16 cellular contexts compared by ENCODE assay signal in genomic region chr19:38839816-38840582, GRCh38. TPM values are rescaled to one million over a fixed set of nuclear protein-coding genes. Genes with fewer than 3 reads are reported as not detected.
DNase-seq lines count a peak whose midpoint lies in the region; ATAC-seq, FAIRE-seq and TF ChIP-seq lines count a peak whose summit lies in the region.
"Had no signal": no experiment of that assay in that cellular context is flagged by ENCODE, and none has a peak within 500 bp of the region (broad histone marks: within the 10 kb centered on the region; RNA-seq: fewer than 3 reads in every experiment).

No MANE protein-coding gene starts in this region.

- 96% methylated on average over 24 of the region's 28 CpGs for WGBS in HepG2 (ENCODE audit: low lambda C conversion rate)

- peak; percentile 50 for DNase-seq in stimulated activated CD4-positive, alpha-beta T cell treated with anti-CD3 and anti-CD28 coated beads, Interleukin-15, amount 100 ng/mL, for 24 hours
- DNase-seq in stimulated activated CD4-positive, alpha-beta T cell treated with anti-CD3 and anti-CD28 coated beads, Interleukin-2, amount 100 ng/mL, for 48 hours: no peak
- DNase-seq in activated CD8-positive, alpha-beta T cell treated with anti-CD3 and anti-CD28 coated beads, Interleukin-2, amount 10 ng/mL, durations not matched to agents 7 days and 5 days: no peak
- no peak for DNase-seq in HepG2 (ENCODE audit: low spot score)
- no peak for DNase-seq in T-helper 9 cell
- no peak for DNase-seq in NOMO-1 (lab: John Stamatoyannopoulos, UW; ENCODE audit: unreplicated experiment in 2 of 2)
- DNase-seq in iPS-NIHi11 (ENCODE audit: low spot score): no peak
- DNase-seq: C1 segment of cervical spinal cord, heart right ventricle, NCI-H1417, NCI-H748 treated with DMSO at 0.1 percent for 48 hours had no signal

- H3K4me1 Mint-ChIP-seq in activated CD8-positive, alpha-beta T cell treated with anti-CD3 and anti-CD28 coated beads, Interleukin-2, amount 10 ng/mL, durations not matched to agents 7 days and 5 days (ENCODE audit: low read depth): peaks cover 63% of the 10 kb centered on the region

- no peak for TF ChIP-seq POLR2A in HepG2 (IDR thresholded peaks at IDR 0.05; ENCODE audit: insufficient read depth in 1 of 2, low read depth in 2 of 2, low read length in 2 of 2)

- TF ChIP-seq RAD21 in HepG2 (CRISPR knock-in tag; IDR thresholded peaks at IDR 0.05): no peak

- peaks cover 35% of the 10 kb centered on the region for H4K20me1 ChIP-seq in HepG2 (ENCODE audit: insufficient read depth, low read length)

- FAIRE-seq in HepG2 (lab: Jason Lieb, UNC): no peak

- ATAC-seq in activated CD8-positive, alpha-beta T cell treated with anti-CD3 and anti-CD28 coated beads, Interleukin-2, amount 10 ng/mL, durations not matched to agents 7 days and 5 days: no peak
- no peak for ATAC-seq in HepG2
- ATAC-seq: sciatic nerve had no signal

- intact Hi-C loops in HepG2 (cut with micrococcal nuclease; ENCODE audit: unreplicated experiment): loop anchor here (10.0 kb wide), 1 partner anchor 185 kb away; no protein-coding TSS in a partner anchor

- no peak overlapping the region for H3K4me2 ChIP-seq in HepG2 (ENCODE audit: low read depth, low read length)

- peak overlapping the region; percentile 60 for H3K27ac ChIP-seq in HepG2 (ENCODE audit: extremely low read length, insufficient read depth, low read length)
- H3K27ac ChIP-seq in subcutaneous abdominal adipose tissue (ENCODE audit: low read depth, low read length): peak overlapping the region; percentile 23

- no peak overlapping the region for H3K4me3 ChIP-seq in HepG2 (replicated peaks in 1 of 3; ENCODE audit: insufficient read depth in 1 of 3, low read depth in 2 of 3, low read length in 3 of 3)
- H3K4me3 ChIP-seq in subcutaneous abdominal adipose tissue (ENCODE audit: low read depth in 1 of 5, low read length in 5 of 5): no peak overlapping the region
- H3K4me3 ChIP-seq: coronary artery, heart right ventricle had no signal

- no peaks in the 10 kb centered on the region for H3K9me3 Mint-ChIP-seq in activated CD8-positive, alpha-beta T cell treated with anti-CD3 and anti-CD28 coated beads, Interleukin-2, amount 10 ng/mL, durations not matched to agents 7 days and 5 days (ENCODE audit: insufficient read depth)

- CTCF ChIA-PET in activated CD8-positive, alpha-beta T cell treated with anti-CD3 and anti-CD28 coated beads, Interleukin-2, amount 10 ng/mL, durations not matched to agents 7 days and 5 days (lab: Charles Lee): interaction anchor here (1.4 kb wide), 1 partner anchor 9 kb away, joined by 5 read pairs; the partner anchor contains the start of gene ECH1
- CTCF ChIA-PET in HepG2 (lab: Yijun Ruan, JAX; ENCODE audit: low intra/inter-chr PET ratio, low total read pairs): no interaction called here

- H3K4me3 Mint-ChIP-seq in activated CD8-positive, alpha-beta T cell treated with anti-CD3 and anti-CD28 coated beads, Interleukin-2, amount 10 ng/mL, durations not matched to agents 7 days and 5 days: no peak overlapping the region

- in situ Hi-C loops in HepG2 (cut with HindIII; ENCODE audit: extremely low pct_ligation_motif_present, low pct_unique_long_range_greater_than_20kb): no loop called here

- no TSS peak for BruUV-seq in HepG2 (replicated peaks; lab: Mats Ljungman, UMichigan)

- H3K36me3 ChIP-seq in HepG2 (replicated peaks in 1 of 2; ENCODE audit: control insufficient read depth in 1 of 2, insufficient read depth in 2 of 2, low read length in 2 of 2) (peaks cover 46 to 93% of the 10 kb centered on the region in 2 experiments), subcutaneous abdominal adipose tissue (ENCODE audit: control insufficient read depth in 5 of 5, insufficient read depth in 5 of 5, low read length in 5 of 5) (peaks cover 8 to 98% (median 94%) of the 10 kb centered on the region in 5 donors)

- peaks cover 81% of the 10 kb centered on the region for H3K4me1 ChIP-seq in HepG2 (ENCODE audit: insufficient read depth, low read length)
- H3K4me1 ChIP-seq in subcutaneous abdominal adipose tissue (ENCODE audit: control insufficient read depth in 5 of 5, insufficient read depth in 5 of 5, low read length in 5 of 5): peaks cover 0 to 14% (median 7%) of the 10 kb centered on the region in 5 donors

- POLR2A ChIA-PET in activated CD8-positive, alpha-beta T cell treated with anti-CD3 and anti-CD28 coated beads, Interleukin-2, amount 10 ng/mL, durations not matched to agents 7 days and 5 days (lab: Charles Lee): interaction anchor here (3.1 kb wide), 1 partner anchor 9 kb away, joined by 14 read pairs; the partner anchor contains the start of gene HNRNPL
- POLR2A ChIA-PET in HepG2 (lab: Yijun Ruan, JAX): interaction anchor here (1.1 to 4.4 kb wide), 4 partner anchors 9 to 106 kb away, joined by 3 to 42 read pairs (median 13); partner anchors contain the start of genes ECH1 and HNRNPL

- H3K27me3 ChIP-seq in HepG2 (ENCODE audit: control insufficient read depth in 1 of 2, insufficient read depth in 2 of 2, low read length in 2 of 2) (no peaks in the 10 kb centered on the region), subcutaneous abdominal adipose tissue (ENCODE audit: control insufficient read depth in 5 of 5, insufficient read depth in 4 of 5, low read length in 5 of 5) (no peaks in the 10 kb centered on the region)
- H3K27me3 ChIP-seq: heart right ventricle had no signal

- TF ChIP-seq CTCF in HepG2 (CRISPR knock-in tag; IDR thresholded peaks at IDR 0.05): no peak

- H3K79me2 ChIP-seq in HepG2 (ENCODE audit: insufficient read depth, low read length): peaks cover 29% of the 10 kb centered on the region

- H2AFZ ChIP-seq in HepG2 (ENCODE audit: low read length): no peak overlapping the region

- TF ChIP-seq EP300 in HepG2 (IDR thresholded peaks at IDR 0.05; ENCODE audit: low read depth in 2 of 2, low read length in 2 of 2): no peak
- TF ChIP-seq EP300 in HepG2 (CRISPR knock-in tag; IDR thresholded peaks at IDR 0.05; ENCODE audit: borderline replicate concordance): no peak

- peaks cover 91% of the 10 kb centered on the region for H3K36me3 Mint-ChIP-seq in activated CD8-positive, alpha-beta T cell treated with anti-CD3 and anti-CD28 coated beads, Interleukin-2, amount 10 ng/mL, durations not matched to agents 7 days and 5 days (ENCODE audit: low read depth)

- H3K9me3 ChIP-seq in HepG2 (ENCODE audit: low read length) (no peaks in the 10 kb centered on the region), subcutaneous abdominal adipose tissue (ENCODE audit: control insufficient read depth in 5 of 5, low read length in 5 of 5) (no peaks in the 10 kb centered on the region)
- H3K9me3 ChIP-seq: heart right ventricle had no signal

- no peaks in the 10 kb centered on the region for H3K27me3 Mint-ChIP-seq in activated CD8-positive, alpha-beta T cell treated with anti-CD3 and anti-CD28 coated beads, Interleukin-2, amount 10 ng/mL, durations not matched to agents 7 days and 5 days (ENCODE audit: low read depth)

- peak overlapping the region; percentile 25 for H3K27ac Mint-ChIP-seq in activated CD8-positive, alpha-beta T cell treated with anti-CD3 and anti-CD28 coated beads, Interleukin-2, amount 10 ng/mL, durations not matched to agents 7 days and 5 days

- H3K9ac ChIP-seq in HepG2 (ENCODE audit: insufficient read depth, low read depth, low read length) (no peak overlapping the region), subcutaneous abdominal adipose tissue (ENCODE audit: low read length in 5 of 5) (no peak overlapping the region)

RNA-seq across cellular contexts. Expression of gene ECH1, which starts 8.4 kb away (rescaled TPM):
- total RNA-seq in activated CD8-positive, alpha-beta T cell treated with anti-CD3 and anti-CD28 coated beads, Interleukin-2, amount 10 ng/mL, durations not matched to agents 7 days and 5 days: 100 to 1,000 TPM; 170 to 175 TPM
- total RNA-seq in HepG2 (2016; rRNA removed; fragmentation: Illumina TruSeq; extraction: Trizol): 45.4 and 54.8 TPM in 2 replicates
- total RNA-seq in HepG2 (2016; cell fraction: cytosol; rRNA removed; fragmentation: Illumina TruSeq; extraction: Trizol; ENCODE audit: low read depth): 17.9 and 23.1 TPM in 2 replicates
- 41.2 and 57.4 TPM in 2 replicates for total RNA-seq in HepG2 (2016; cell fraction: insoluble cytoplasmic fraction; rRNA removed; fragmentation: Illumina TruSeq; extraction: Trizol)
- total RNA-seq in HepG2 (2016; cell fraction: membrane; rRNA removed; fragmentation: Illumina TruSeq; extraction: Trizol): 15.1 and 19.6 TPM in 2 replicates
- 31.4 and 37.2 TPM in 2 replicates for total RNA-seq in HepG2 (2016; cell fraction: nucleus; rRNA removed; fragmentation: Illumina TruSeq; extraction: Trizol)
- polyA plus RNA-seq in HepG2 (2011; rRNA removed): 198 and 277 TPM in 2 replicates
- 180 and 200 TPM in 2 replicates for polyA plus RNA-seq in HepG2 (2011; cell fraction: cytosol; rRNA removed)
- 123 and 139 TPM in 2 replicates for polyA plus RNA-seq in HepG2 (2011; cell fraction: nucleus; rRNA removed)
- 231 and 273 TPM in 2 replicates for polyA plus RNA-seq in HepG2 (2012)
- 49.8 and 49.9 TPM in 2 replicates for polyA plus RNA-seq in HepG2 (2016; cell fraction: cytosol; fragmentation: Illumina TruSeq; extraction: Trizol; ENCODE audit: low read depth)
- 244 and 262 TPM in 2 replicates for polyA plus RNA-seq in HepG2 (2016; cell fraction: insoluble cytoplasmic fraction; fragmentation: Illumina TruSeq; extraction: Trizol; ENCODE audit: low read depth)
- polyA plus RNA-seq in HepG2 (2016; cell fraction: membrane; fragmentation: Illumina TruSeq; extraction: Trizol; ENCODE audit: low read depth): 43.5 and 46.5 TPM in 2 replicates
- polyA plus RNA-seq in HepG2 (2016; cell fraction: nucleus; fragmentation: Illumina TruSeq; extraction: Trizol; ENCODE audit: insufficient read depth, low read depth): 142 and 151 TPM in 2 replicates
- polyA minus RNA-seq in HepG2 (2011; rRNA and poly(A)+ RNA removed; ENCODE audit: low replicate concordance): 119 and 143 TPM in 2 replicates
- 74.8 and 77.1 TPM in 2 replicates for polyA minus RNA-seq in HepG2 (2011; cell fraction: cytosol; rRNA and poly(A)+ RNA removed)
- polyA minus RNA-seq in HepG2 (2011; cell fraction: nucleus; rRNA and poly(A)+ RNA removed): 30.3 and 39.7 TPM in 2 replicates

RNA-seq across cellular contexts. Expression of gene HNRNPL, which starts 9.8 kb away (rescaled TPM):
- total RNA-seq in activated CD8-positive, alpha-beta T cell treated with anti-CD3 and anti-CD28 coated beads, Interleukin-2, amount 10 ng/mL, durations not matched to agents 7 days and 5 days: 100 to 1,000 TPM; 509 to 553 TPM
- 270 and 278 TPM in 2 replicates for total RNA-seq in HepG2 (2016; rRNA removed; fragmentation: Illumina TruSeq; extraction: Trizol)
- total RNA-seq in HepG2 (2016; cell fraction: cytosol; rRNA removed; fragmentation: Illumina TruSeq; extraction: Trizol; ENCODE audit: low read depth): 44.9 and 50.3 TPM in 2 replicates
- total RNA-seq in HepG2 (2016; cell fraction: insoluble cytoplasmic fraction; rRNA removed; fragmentation: Illumina TruSeq; extraction: Trizol): 247 and 303 TPM in 2 replicates
- total RNA-seq in HepG2 (2016; cell fraction: membrane; rRNA removed; fragmentation: Illumina TruSeq; extraction: Trizol): 97.2 and 106 TPM in 2 replicates
- total RNA-seq in HepG2 (2016; cell fraction: nucleus; rRNA removed; fragmentation: Illumina TruSeq; extraction: Trizol): 191 and 201 TPM in 2 replicates
- 148 and 156 TPM in 2 replicates for polyA plus RNA-seq in HepG2 (2011; rRNA removed)
- polyA plus RNA-seq in HepG2 (2011; cell fraction: cytosol; rRNA removed): 89.9 and 92.3 TPM in 2 replicates
- polyA plus RNA-seq in HepG2 (2011; cell fraction: nucleus; rRNA removed): 184 and 197 TPM in 2 replicates
- 166 and 314 TPM in 2 replicates for polyA plus RNA-seq in HepG2 (2012)
- polyA plus RNA-seq in HepG2 (2016; cell fraction: cytosol; fragmentation: Illumina TruSeq; extraction: Trizol; ENCODE audit: low read depth): 36.1 and 37.5 TPM in 2 replicates
- polyA plus RNA-seq in HepG2 (2016; cell fraction: insoluble cytoplasmic fraction; fragmentation: Illumina TruSeq; extraction: Trizol; ENCODE audit: low read depth): 257 and 357 TPM in 2 replicates
- polyA plus RNA-seq in HepG2 (2016; cell fraction: membrane; fragmentation: Illumina TruSeq; extraction: Trizol; ENCODE audit: low read depth): 76.7 and 82.5 TPM in 2 replicates
- polyA plus RNA-seq in HepG2 (2016; cell fraction: nucleus; fragmentation: Illumina TruSeq; extraction: Trizol; ENCODE audit: insufficient read depth, low read depth): 372 and 405 TPM in 2 replicates
- 218 and 315 TPM in 2 replicates for polyA minus RNA-seq in HepG2 (2011; rRNA and poly(A)+ RNA removed; ENCODE audit: low replicate concordance)
- 121 and 131 TPM in 2 replicates for polyA minus RNA-seq in HepG2 (2011; cell fraction: cytosol; rRNA and poly(A)+ RNA removed)
- 131 and 151 TPM in 2 replicates for polyA minus RNA-seq in HepG2 (2011; cell fraction: nucleus; rRNA and poly(A)+ RNA removed)

RNA-seq across cellular contexts. Expression of gene LGALS4, which starts 27.3 kb away (rescaled TPM):
- 1 to 10 TPM; 1.6 to 1.8 TPM for total RNA-seq in activated CD8-positive, alpha-beta T cell treated with anti-CD3 and anti-CD28 coated beads, Interleukin-2, amount 10 ng/mL, durations not matched to agents 7 days and 5 days
- total RNA-seq in HepG2 (2016; rRNA removed; fragmentation: Illumina TruSeq; extraction: Trizol): 0.24 and 0.32 TPM in 2 replicates
- total RNA-seq in HepG2 (2016; cell fraction: cytosol; rRNA removed; fragmentation: Illumina TruSeq; extraction: Trizol; ENCODE audit: low read depth): not detected in 2 replicates
- total RNA-seq in HepG2 (2016; cell fraction: insoluble cytoplasmic fraction; rRNA removed; fragmentation: Illumina TruSeq; extraction: Trizol): 0.39 TPM in 1 of 2 replicates, not detected in the other
- total RNA-seq in HepG2 (2016; cell fraction: membrane; rRNA removed; fragmentation: Illumina TruSeq; extraction: Trizol): 0.31 TPM in 1 of 2 replicates, not detected in the other
- total RNA-seq in HepG2 (2016; cell fraction: nucleus; rRNA removed; fragmentation: Illumina TruSeq; extraction: Trizol): 0.28 and 0.41 TPM in 2 replicates
- polyA plus RNA-seq in HepG2 (2011; rRNA removed): 0.48 and 0.71 TPM in 2 replicates
- 0.26 and 0.30 TPM in 2 replicates for polyA plus RNA-seq in HepG2 (2011; cell fraction: cytosol; rRNA removed)
- polyA plus RNA-seq in HepG2 (2011; cell fraction: nucleus; rRNA removed): 2.4 and 2.9 TPM in 2 replicates
- 0.59 and 0.87 TPM in 2 replicates for polyA plus RNA-seq in HepG2 (2012)
- polyA plus RNA-seq in HepG2 (2016; cell fraction: cytosol; fragmentation: Illumina TruSeq; extraction: Trizol; ENCODE audit: low read depth): 0.17 TPM in 1 of 2 replicates, not detected in the other
- not detected in 2 replicates for polyA plus RNA-seq in HepG2 (2016; cell fraction: insoluble cytoplasmic fraction; fragmentation: Illumina TruSeq; extraction: Trizol; ENCODE audit: low read depth)
- 0.26 TPM in 1 of 2 replicates, not detected in the other for polyA plus RNA-seq in HepG2 (2016; cell fraction: membrane; fragmentation: Illumina TruSeq; extraction: Trizol; ENCODE audit: low read depth)
- polyA plus RNA-seq in HepG2 (2016; cell fraction: nucleus; fragmentation: Illumina TruSeq; extraction: Trizol; ENCODE audit: insufficient read depth, low read depth): 2.4 TPM in 1 of 2 replicates, not detected in the other
- 0.42 and 0.68 TPM in 2 replicates for polyA minus RNA-seq in HepG2 (2011; rRNA and poly(A)+ RNA removed; ENCODE audit: low replicate concordance)
- polyA minus RNA-seq in HepG2 (2011; cell fraction: cytosol; rRNA and poly(A)+ RNA removed): not detected in 2 replicates
- 0.90 and 3.0 TPM in 2 replicates for polyA minus RNA-seq in HepG2 (2011; cell fraction: nucleus; rRNA and poly(A)+ RNA removed)

RNA-seq across cellular contexts. Expression of gene RINL, which starts 38.1 kb away (rescaled TPM):
- total RNA-seq in activated CD8-positive, alpha-beta T cell treated with anti-CD3 and anti-CD28 coated beads, Interleukin-2, amount 10 ng/mL, durations not matched to agents 7 days and 5 days: 10 to 100 TPM; 58.9 to 63.5 TPM
- 10.3 and 11.4 TPM in 2 replicates for total RNA-seq in HepG2 (2016; rRNA removed; fragmentation: Illumina TruSeq; extraction: Trizol)
- total RNA-seq in HepG2 (2016; cell fraction: cytosol; rRNA removed; fragmentation: Illumina TruSeq; extraction: Trizol; ENCODE audit: low read depth): 4.4 and 4.8 TPM in 2 replicates
- 11.9 and 12.4 TPM in 2 replicates for total RNA-seq in HepG2 (2016; cell fraction: insoluble cytoplasmic fraction; rRNA removed; fragmentation: Illumina TruSeq; extraction: Trizol)
- 8.3 and 11.2 TPM in 2 replicates for total RNA-seq in HepG2 (2016; cell fraction: membrane; rRNA removed; fragmentation: Illumina TruSeq; extraction: Trizol)
- 5.0 and 8.7 TPM in 2 replicates for total RNA-seq in HepG2 (2016; cell fraction: nucleus; rRNA removed; fragmentation: Illumina TruSeq; extraction: Trizol)
- 18.0 and 18.5 TPM in 2 replicates for polyA plus RNA-seq in HepG2 (2011; rRNA removed)
- polyA plus RNA-seq in HepG2 (2011; cell fraction: cytosol; rRNA removed): 13.8 and 14.5 TPM in 2 replicates
- 23.0 and 23.9 TPM in 2 replicates for polyA plus RNA-seq in HepG2 (2011; cell fraction: nucleus; rRNA removed)
- polyA plus RNA-seq in HepG2 (2012): 8.6 and 10.2 TPM in 2 replicates
- polyA plus RNA-seq in HepG2 (2016; cell fraction: cytosol; fragmentation: Illumina TruSeq; extraction: Trizol; ENCODE audit: low read depth): 2.4 and 2.6 TPM in 2 replicates
- polyA plus RNA-seq in HepG2 (2016; cell fraction: insoluble cytoplasmic fraction; fragmentation: Illumina TruSeq; extraction: Trizol; ENCODE audit: low read depth): 9.1 and 12.2 TPM in 2 replicates
- polyA plus RNA-seq in HepG2 (2016; cell fraction: membrane; fragmentation: Illumina TruSeq; extraction: Trizol; ENCODE audit: low read depth): 5.3 and 6.5 TPM in 2 replicates
- polyA plus RNA-seq in HepG2 (2016; cell fraction: nucleus; fragmentation: Illumina TruSeq; extraction: Trizol; ENCODE audit: insufficient read depth, low read depth): 12.7 and 15.7 TPM in 2 replicates
- polyA minus RNA-seq in HepG2 (2011; rRNA and poly(A)+ RNA removed; ENCODE audit: low replicate concordance): 3.7 and 14.6 TPM in 2 replicates
- polyA minus RNA-seq in HepG2 (2011; cell fraction: cytosol; rRNA and poly(A)+ RNA removed): 5.7 and 7.2 TPM in 2 replicates
- 9.9 and 10.7 TPM in 2 replicates for polyA minus RNA-seq in HepG2 (2011; cell fraction: nucleus; rRNA and poly(A)+ RNA removed)

RNA-seq across cellular contexts. Expression of gene LGALS7B, which starts 51.0 kb away (rescaled TPM):
- not detected for total RNA-seq in activated CD8-positive, alpha-beta T cell treated with anti-CD3 and anti-CD28 coated beads, Interleukin-2, amount 10 ng/mL, durations not matched to agents 7 days and 5 days
- total RNA-seq in HepG2 (2016; rRNA removed; fragmentation: Illumina TruSeq; extraction: Trizol): 0.73 and 1.7 TPM in 2 replicates
- total RNA-seq in HepG2 (2016; cell fraction: cytosol; rRNA removed; fragmentation: Illumina TruSeq; extraction: Trizol; ENCODE audit: low read depth): not detected in 2 replicates
- total RNA-seq in HepG2 (2016; cell fraction: insoluble cytoplasmic fraction; rRNA removed; fragmentation: Illumina TruSeq; extraction: Trizol): 0.80 and 2.9 TPM in 2 replicates
- 0.77 TPM in 1 of 2 replicates, not detected in the other for total RNA-seq in HepG2 (2016; cell fraction: membrane; rRNA removed; fragmentation: Illumina TruSeq; extraction: Trizol)
- not detected in 2 replicates for total RNA-seq in HepG2 (2016; cell fraction: nucleus; rRNA removed; fragmentation: Illumina TruSeq; extraction: Trizol)
- polyA plus RNA-seq in HepG2 (2011; rRNA removed): 2.1 and 4.0 TPM in 2 replicates
- polyA plus RNA-seq in HepG2 (2011; cell fraction: cytosol; rRNA removed): 4.6 and 7.7 TPM in 2 replicates
- polyA plus RNA-seq in HepG2 (2011; cell fraction: nucleus; rRNA removed): 2.3 and 3.2 TPM in 2 replicates
- 1.6 and 3.8 TPM in 2 replicates for polyA plus RNA-seq in HepG2 (2012)
- 0.27 and 0.35 TPM in 2 replicates for polyA plus RNA-seq in HepG2 (2016; cell fraction: cytosol; fragmentation: Illumina TruSeq; extraction: Trizol; ENCODE audit: low read depth)
- polyA plus RNA-seq in HepG2 (2016; cell fraction: insoluble cytoplasmic fraction; fragmentation: Illumina TruSeq; extraction: Trizol; ENCODE audit: low read depth): 1.1 and 1.9 TPM in 2 replicates
- polyA plus RNA-seq in HepG2 (2016; cell fraction: membrane; fragmentation: Illumina TruSeq; extraction: Trizol; ENCODE audit: low read depth): 0.50 TPM in 1 of 2 replicates, not detected in the other
- polyA plus RNA-seq in HepG2 (2016; cell fraction: nucleus; fragmentation: Illumina TruSeq; extraction: Trizol; ENCODE audit: insufficient read depth, low read depth): 2.2 TPM in 1 of 2 replicates, not detected in the other
- 0.37 TPM in 1 of 2 replicates, not detected in the other for polyA minus RNA-seq in HepG2 (2011; rRNA and poly(A)+ RNA removed; ENCODE audit: low replicate concordance)
- 2.1 TPM in 1 of 2 replicates, not detected in the other for polyA minus RNA-seq in HepG2 (2011; cell fraction: cytosol; rRNA and poly(A)+ RNA removed)
- polyA minus RNA-seq in HepG2 (2011; cell fraction: nucleus; rRNA and poly(A)+ RNA removed): not detected in 2 replicates
- total RNA-seq: mesenteric fat pad; sciatic nerve; T-helper 2 cell treated with Interferon-gamma antibody and Interleukin-4, amounts not matched to agents 100 ng/mL and 5 ng/mL, for 36 hours had no signal
